Comparison of ENCODE assay signal across 8 cellular contexts in genomic region chr10:37844644-37845043, GRCh38. TPM values are rescaled to one million over a fixed set of nuclear protein-coding genes. Genes with fewer than 3 reads are reported as not detected.
"Had no signal": no experiment of that assay in that cellular context is flagged by ENCODE, and none has a peak within 500 bp of the region (broad histone marks: within the 10 kb centered on the region; RNA-seq: fewer than 3 reads in every experiment).

No MANE protein-coding gene starts in this region.

- ATAC-seq: GM23338 had no signal

- H3K4me2 ChIP-seq: GM23338 had no signal

- H3K4me3 Mint-ChIP-seq: GM23338, H9 had no signal

- DNase-seq: H9, HCEC 1CT, IMR-90, KBM-7 had no signal

- H3K27ac ChIP-seq: HL-60 had no signal

- H3K4me1 Mint-ChIP-seq: GM23338, H9 had no signal

- FAIRE-seq: H1, H54 had no signal

- H3K4me3 ChIP-seq: GM23338 had no signal

- H2AFZ ChIP-seq: GM23338 had no signal

- H3K27ac Mint-ChIP-seq: GM23338, H9 had no signal

RNA-seq across cellular contexts. Expression of gene ZNF248, which starts 12.8 kb away (rescaled TPM):
- polyA plus RNA-seq: H1 had no signal
